In the genomic region with DNA sequence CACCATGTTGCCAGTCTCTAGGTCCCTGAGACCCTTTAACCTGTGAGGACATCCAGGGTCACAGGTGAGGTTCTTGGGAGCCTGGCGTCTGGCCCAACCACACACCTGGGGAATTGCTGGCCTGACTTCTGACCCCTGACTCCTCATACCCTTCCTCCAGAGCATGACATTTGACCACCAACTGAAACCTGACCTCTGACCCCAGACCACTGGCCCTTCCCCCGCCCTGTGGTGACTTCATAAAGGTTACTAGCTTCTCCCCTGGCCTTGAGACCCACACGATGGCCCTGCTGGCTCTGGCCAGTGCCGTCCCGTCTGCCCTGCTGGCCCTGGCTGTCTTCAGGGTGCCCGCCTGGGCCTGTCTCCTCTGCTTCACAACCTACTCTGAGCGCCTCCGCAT, we compare ENCODE assay signal across 1 cellular context.
TF ChIP-seq lines count a peak whose summit lies in the region.

A gene with protein sequence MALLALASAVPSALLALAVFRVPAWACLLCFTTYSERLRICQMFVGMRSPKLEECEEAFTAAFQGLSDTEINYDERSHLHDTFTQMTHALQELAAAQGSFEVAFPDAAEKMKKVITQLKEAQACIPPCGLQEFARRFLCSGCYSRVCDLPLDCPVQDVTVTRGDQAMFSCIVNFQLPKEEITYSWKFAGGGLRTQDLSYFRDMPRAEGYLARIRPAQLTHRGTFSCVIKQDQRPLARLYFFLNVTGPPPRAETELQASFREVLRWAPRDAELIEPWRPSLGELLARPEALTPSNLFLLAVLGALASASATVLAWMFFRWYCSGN (plus strand): TSS at position 85 of the 400 bp plus-strand sequence. CDS start 197 bp downstream, at position 282.

TF ChIP-seq in GM12878, 131 proteins besides CTCF, POLR2A, EP300 and RAD21:
- TF ChIP-seq TCF7 (IDR thresholded peaks at IDR 0.05; ENCODE audit: borderline replicate concordance) (no peak), NR2F1 (conservative IDR thresholded peaks at IDR 0.05) (peak; percentile 44)
- TF ChIP-seq, protein P1, sequence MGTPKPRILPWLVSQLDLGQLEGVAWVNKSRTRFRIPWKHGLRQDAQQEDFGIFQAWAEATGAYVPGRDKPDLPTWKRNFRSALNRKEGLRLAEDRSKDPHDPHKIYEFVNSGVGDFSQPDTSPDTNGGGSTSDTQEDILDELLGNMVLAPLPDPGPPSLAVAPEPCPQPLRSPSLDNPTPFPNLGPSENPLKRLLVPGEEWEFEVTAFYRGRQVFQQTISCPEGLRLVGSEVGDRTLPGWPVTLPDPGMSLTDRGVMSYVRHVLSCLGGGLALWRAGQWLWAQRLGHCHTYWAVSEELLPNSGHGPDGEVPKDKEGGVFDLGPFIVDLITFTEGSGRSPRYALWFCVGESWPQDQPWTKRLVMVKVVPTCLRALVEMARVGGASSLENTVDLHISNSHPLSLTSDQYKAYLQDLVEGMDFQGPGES (IDR thresholded peaks at IDR 0.05), result no peak
